11 cellular contexts compared by ENCODE assay signal in genomic region chr15:55969582-55969981, GRCh38.
"Had no signal": no experiment of that assay in that cellular context is flagged by ENCODE, and none has a peak within 500 bp of the region (broad histone marks: within the 10 kb centered on the region; RNA-seq: fewer than 3 reads in every experiment).

No MANE protein-coding gene starts in this region.

- H3K27ac ChIP-seq: hepatocyte, left ventricle myocardium inferior, neural progenitor cell, right atrium auricular region had no signal

- H3K4me3 ChIP-seq: hepatocyte, left ventricle myocardium inferior, neural progenitor cell, right atrium auricular region had no signal

- H3K4me1 ChIP-seq: left ventricle myocardium inferior, neural progenitor cell, right atrium auricular region had no signal

- H3K36me3 ChIP-seq: left ventricle myocardium inferior, neural progenitor cell, right atrium auricular region had no signal

- DNase-seq: activated CD4-positive, alpha-beta T cell treated with anti-CD3 and anti-CD28 coated beads, Interleukin-2, amount 10 ng/mL, durations not matched to agents 7 days and 5 days; activated naive CD8-positive, alpha-beta T cell treated with anti-CD3 and anti-CD28 coated beads for 36 hours; cerebellar nuclear complex; left ventricle myocardium inferior; posterior cingulate gyrus; stimulated activated CD4-positive, alpha-beta T cell treated with anti-CD3 and anti-CD28 coated beads, Interleukin-4, amount 100 ng/mL, for 4 hours; stimulated activated CD8-positive, alpha-beta memory T cell treated with anti-CD3 and anti-CD28 coated beads, Interleukin-4, amount 100 ng/mL, for 48 hours; stimulated activated naive CD4-positive, alpha-beta T cell treated with Interleukin-2 at 50 U/mL for 16 hours had no signal

- H3K27me3 ChIP-seq: hepatocyte, neural progenitor cell, right atrium auricular region had no signal

- H3K9me3 ChIP-seq: right atrium auricular region had no signal
